In the genomic region with DNA sequence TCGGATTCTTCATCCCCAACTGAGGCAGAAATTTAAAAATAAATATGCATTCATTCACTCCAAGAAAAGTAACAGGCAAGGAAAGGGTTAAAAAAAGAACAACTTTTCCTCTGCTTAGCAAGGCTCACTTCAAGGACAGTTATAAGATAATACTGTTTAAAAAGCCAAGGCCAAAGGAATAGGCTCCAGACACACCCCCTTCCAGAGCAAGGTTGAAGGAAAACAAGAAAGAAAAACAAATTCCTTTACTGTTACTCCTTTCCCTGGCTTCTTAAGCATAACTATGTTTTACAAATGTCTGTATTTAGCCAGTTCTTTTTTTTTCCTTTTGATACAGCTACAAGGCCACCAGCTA, we compare ENCODE assay signal across 1 cellular context.
TF ChIP-seq lines count a peak whose summit lies in the region.

No MANE protein-coding gene starts in this region.

TF ChIP-seq in IMR-90, 13 proteins besides CTCF, POLR2A, EP300 and RAD21 (continued from another document):
- TF ChIP-seq ELK1 (IDR thresholded peaks at IDR 0.05; ENCODE audit: borderline replicate concordance, low read depth, low read length), result no peak
